ENCODE assay signal across 8 cellular contexts in genomic region chr16:2838928-2839327, GRCh38. TPM values are rescaled to one million over a fixed set of nuclear protein-coding genes. Genes with fewer than 3 reads are reported as not detected.
DNase-seq lines count a peak whose midpoint lies in the region; ATAC-seq and TF ChIP-seq lines count a peak whose summit lies in the region.

No MANE protein-coding gene starts in this region.

- WGBS in right lobe of liver (ENCODE audit: insufficient coverage, low coverage, low lambda C conversion rate, missing lambda C conversion rate): 6% methylated on average over 6 of the region's 12 CpGs

- no peaks in the 10 kb centered on the region for H3K9me3 ChIP-seq in right lobe of liver

- TF ChIP-seq POLR2A in right lobe of liver (IDR thresholded peaks at IDR 0.05): no peak

- ATAC-seq in right lobe of liver (peak; percentile 72 to 94 (median 82)), GM19023 (IDR thresholded peaks at IDR 0.05; ENCODE audit: unreplicated experiment) (no peak)

- intact Hi-C loops in right lobe of liver (cut with DNase I): no loop called here

- no peaks in the 10 kb centered on the region for H3K36me3 ChIP-seq in right lobe of liver

- H3K27me3 ChIP-seq in right lobe of liver: no peaks in the 10 kb centered on the region

- peak; percentile 48 to 77 (median 62) for TF ChIP-seq CTCF in right lobe of liver (IDR thresholded peaks at IDR 0.05)

- DNase-seq in NCI-H2196 (lab: John Stamatoyannopoulos, UW; ENCODE audit: unreplicated experiment) (peak; percentile 49), NCI-H2196 treated with DMSO at 0.1 percent for 48 hours (lab: John Stamatoyannopoulos, UW; ENCODE audit: unreplicated experiment) (no peak), NCI-H1105 (lab: John Stamatoyannopoulos, UW) (peak; percentile 3), dermis blood vessel endothelial cell (peak; percentile 91), right lobe of liver (peak in 2 of 3 donors; percentile 62 to 68)
- peak; percentile 41 to 46 for DNase-seq in activated CD4-positive, alpha-beta T cell treated with anti-CD3 and anti-CD28 coated beads for 4 hours
- DNase-seq in stimulated activated CD8-positive, alpha-beta memory T cell treated with anti-CD3 and anti-CD28 coated beads, Interleukin-2, amount 100 ng/mL, for 48 hours (ENCODE audit: low read depth in 2 of 2): peak; percentile 38 to 53

- H3K27ac ChIP-seq in right lobe of liver: no peak overlapping the region

- no peaks in the 10 kb centered on the region for H3K4me1 ChIP-seq in right lobe of liver

- H3K4me3 ChIP-seq in right lobe of liver: no peak overlapping the region

RNA-seq across cellular contexts. Expression of gene ZG16B, which starts 8.8 kb away (rescaled TPM):
- total RNA-seq in dermis blood vessel endothelial cell (0.19 and 0.68 TPM in 2 replicates), right lobe of liver (1 to 10 TPM in 1 of 6 experiments, under 1 TPM in 3, not detected in 2; 0.24 to 1.6 (median 0.50) TPM)

RNA-seq across cellular contexts. Expression of gene PRSS22, which starts 19.0 kb away (rescaled TPM):
- not detected in 2 replicates for total RNA-seq in dermis blood vessel endothelial cell
- 1 to 10 TPM in 2 of 6 experiments, under 1 TPM in 3, not detected in 1; 0.18 to 2.1 (median 0.84) TPM for total RNA-seq in right lobe of liver

RNA-seq across cellular contexts. Expression of gene PRSS21, which starts 21.9 kb away (rescaled TPM):
- total RNA-seq in dermis blood vessel endothelial cell: 1.0 and 2.1 TPM in 2 replicates
- not detected for total RNA-seq in right lobe of liver

RNA-seq across cellular contexts. Expression of gene PRSS41, which starts 40.7 kb away (rescaled TPM):
- not detected in 2 replicates for total RNA-seq in dermis blood vessel endothelial cell
- total RNA-seq in right lobe of liver: not detected

RNA-seq across cellular contexts. Expression of gene FLYWCH2, which starts 44.1 kb away (rescaled TPM):
- total RNA-seq in dermis blood vessel endothelial cell: 36.0 and 72.2 TPM in 2 replicates
- total RNA-seq in right lobe of liver: 10 to 100 TPM in 2 of 6 experiments, 1 to 10 TPM in 4; 3.6 to 18.9 (median 5.6) TPM
